ENCODE assay signal across 28 cellular contexts in genomic region chr5:4098226-4098625, GRCh38.
"Had no signal": no experiment of that assay in that cellular context is flagged by ENCODE, and none has a peak within 500 bp of the region (broad histone marks: within the 10 kb centered on the region; RNA-seq: fewer than 3 reads in every experiment).

No MANE protein-coding gene starts in this region.

- H3K27me3 ChIP-seq: neural progenitor cell, ovary, right lobe of liver, suprapubic skin, testis, tibial artery, transverse colon, upper lobe of right lung, uterus had no signal

- H3K4me1 ChIP-seq: parathyroid adenoma, psoas muscle, right lobe of liver, spleen, suprapubic skin, testis, tibial artery, transverse colon, upper lobe of right lung, uterus had no signal

- H3K9ac ChIP-seq: neural progenitor cell, parathyroid adenoma had no signal

- DNase-seq: natural killer cell; occipital lobe; ovary; posterior cingulate gyrus; psoas muscle; right cardiac atrium; right lobe of liver; spleen; stimulated activated CD4-positive, alpha-beta T cell treated with anti-CD3 and anti-CD28 coated beads, Interleukin-12 subunit alpha, Interleukin-12 subunit beta, amount 100 ng/mL, for 4 hours; stimulated activated CD4-positive, alpha-beta T cell treated with anti-CD3 and anti-CD28 coated beads, Interleukin-1b, Interleukin-23, amount 100 ng/mL, for 48 hours; stimulated activated CD4-positive, alpha-beta T cell treated with anti-CD3 and anti-CD28 coated beads, Interleukin-4, amount 100 ng/mL, for 1 hour; stimulated activated CD4-positive, alpha-beta T cell treated with anti-CD3 and anti-CD28 coated beads, Interleukin-4, amount 100 ng/mL, for 4 hours; stimulated activated CD8-positive, alpha-beta memory T cell treated with anti-CD3 and anti-CD28 coated beads, Interleukin-4, amount 100 ng/mL, for 48 hours; stimulated activated naive CD4-positive, alpha-beta T cell; stimulated activated naive CD8-positive, alpha-beta T cell treated with anti-CD3 and anti-CD28 coated beads, Interleukin-15, amount 100 ng/mL, for 72 hours; stimulated activated naive CD8-positive, alpha-beta T cell treated with anti-CD3 and anti-CD28 coated beads, Interleukin-15, Interleukin-2, amounts not matched to agents 100 U/mL and 50 U/mL, for 24 hours; substantia nigra; testis; tibial artery; transverse colon; upper lobe of right lung; uterus had no signal

- ATAC-seq: natural killer cell; psoas muscle; right cardiac atrium; right lobe of liver; stimulated activated memory B cell treated with anti-CD40 and anti-IgM and Interleukin-4, amounts not matched to agents 10 μg/mL and 1 μg/mL and 100 μg/mL, for 72 hours; stimulated activated naive CD8-positive, alpha-beta T cell treated with anti-CD3 and anti-CD28 coated beads, Interleukin-15, amount 100 ng/mL, for 72 hours; stimulated activated naive CD8-positive, alpha-beta T cell treated with anti-CD3 and anti-CD28 coated beads, Interleukin-15, Interleukin-2, amounts not matched to agents 100 U/mL and 50 U/mL, for 24 hours; upper lobe of right lung had no signal

- H3K4me3 ChIP-seq: neural progenitor cell, ovary, psoas muscle, right lobe of liver, skin epidermis, smooth muscle cell, spleen, suprapubic skin, testis, tibial artery, transverse colon, upper lobe of right lung, uterus had no signal

- H3K4me2 ChIP-seq: neural progenitor cell, smooth muscle cell had no signal

- H3K27ac ChIP-seq: neural progenitor cell, ovary, parathyroid adenoma, psoas muscle, right lobe of liver, skin epidermis, spleen, suprapubic skin, testis, tibial artery, transverse colon, upper lobe of right lung, uterus had no signal

- H3K9me3 ChIP-seq: ovary, psoas muscle, right lobe of liver, spleen, suprapubic skin, testis, tibial artery, transverse colon, upper lobe of right lung, uterus had no signal

- H3K36me3 ChIP-seq: neural progenitor cell, ovary, right lobe of liver, spleen, suprapubic skin, tibial artery, transverse colon, upper lobe of right lung, uterus had no signal
